ENCODE assay signal across 8 cellular contexts in the genomic region with DNA sequence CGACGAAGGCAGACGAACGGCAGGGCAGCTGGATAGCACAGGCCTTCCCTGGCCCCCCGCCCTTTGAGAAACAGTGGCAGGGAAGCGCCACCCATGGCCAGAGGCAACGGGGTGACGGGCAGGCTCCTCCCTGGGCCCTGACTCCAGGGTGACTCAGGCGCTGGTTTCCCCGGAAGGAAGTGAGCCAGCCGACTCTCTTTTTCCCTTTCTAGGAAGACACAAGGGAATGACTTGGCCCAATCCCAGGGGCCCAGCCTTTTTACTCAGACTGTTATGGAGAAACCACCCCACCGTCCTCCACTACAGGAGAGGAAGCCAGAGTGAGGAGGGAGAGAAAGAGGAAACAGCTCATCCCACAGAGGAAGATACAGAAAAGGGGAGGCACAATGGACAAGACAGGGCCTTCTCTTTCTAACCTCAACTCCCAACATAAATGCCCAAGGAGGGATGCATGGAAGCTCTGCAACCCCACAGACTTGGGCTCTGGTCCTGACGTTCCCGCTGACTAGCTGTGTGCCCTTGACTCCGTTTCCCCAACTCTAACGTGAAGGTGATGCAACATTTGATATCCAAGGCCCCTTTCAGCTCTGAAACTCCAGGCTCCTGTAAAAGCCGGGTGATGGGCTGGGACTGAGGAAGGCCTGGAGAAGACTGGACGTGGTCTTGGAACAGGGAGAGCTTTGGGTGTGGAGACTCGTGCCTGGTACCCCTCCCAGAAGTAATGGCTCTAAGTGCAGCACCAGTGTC. TPM values are rescaled to one million over a fixed set of nuclear protein-coding genes. Genes with fewer than 3 reads are reported as not detected.
A peak's percentile ranks its signal among the peaks of the same experiment; 100 is the strongest.
DNase-seq lines count a peak whose midpoint lies in the region; ATAC-seq and TF ChIP-seq lines count a peak whose summit lies in the region.

No MANE protein-coding gene starts in this region.

- H3K4me1 Mint-ChIP-seq in CD8-positive, alpha-beta T cell (ENCODE audit: low read depth), result peaks cover 85% of the 10 kb centered on the region

- no peak overlapping the region for H2AFZ ChIP-seq in MM.1S (ENCODE audit: low read length)

- H3K27me3 ChIP-seq in CD8-positive, alpha-beta T cell (ENCODE audit: insufficient read depth, low read length), result no peaks in the 10 kb centered on the region
- H3K27me3 ChIP-seq in Peyer's patch, result no peaks in the 10 kb centered on the region
- no peaks in the 10 kb centered on the region for H3K27me3 ChIP-seq in MM.1S (replicated peaks; ENCODE audit: insufficient read depth, low read length)
- no peaks in the 10 kb centered on the region for H3K27me3 ChIP-seq in H7 (ENCODE audit: control insufficient read depth, insufficient read depth, low read length)

- H3K9me3 ChIP-seq in CD8-positive, alpha-beta T cell (ENCODE audit: low read length), result no peaks in the 10 kb centered on the region
- H3K9me3 ChIP-seq in Peyer's patch, result no peaks in the 10 kb centered on the region
- no peaks in the 10 kb centered on the region for H3K9me3 ChIP-seq in MM.1S (replicated peaks; ENCODE audit: insufficient read depth, low read length)

- H3K27ac ChIP-seq in CD8-positive, alpha-beta T cell (ENCODE audit: low read depth, low read length), result peak overlapping the region; percentile 16
- H3K27ac ChIP-seq in Peyer's patch (peak overlapping the region; percentile 49 to 86 (median 72)), MM.1S (ENCODE audit: low read length) (no peak overlapping the region)

- ATAC-seq in CD8-positive, alpha-beta T cell, result no peak
- ATAC-seq in esophagus mucosa, result peak; percentile 87

- no peaks in the 10 kb centered on the region for H3K9me2 ChIP-seq in MM.1S (replicated peaks; ENCODE audit: insufficient read depth, low read length)

- H3K36me3 ChIP-seq in CD8-positive, alpha-beta T cell (ENCODE audit: insufficient read depth, low read length), result no peaks in the 10 kb centered on the region
- H3K36me3 ChIP-seq in Peyer's patch, result no peaks in the 10 kb centered on the region
- H3K36me3 ChIP-seq in MM.1S (replicated peaks; ENCODE audit: insufficient read depth, low read length), result no peaks in the 10 kb centered on the region
- no peaks in the 10 kb centered on the region; the same call in 1 of the 2 replicates for H3K36me3 ChIP-seq in H7 (replicated peaks; ENCODE audit: control insufficient read depth, insufficient read depth, low read length)

- H3K36me3 Mint-ChIP-seq in CD8-positive, alpha-beta T cell, result peaks cover 11% of the 10 kb centered on the region

- TF ChIP-seq POLR2A in Peyer's patch (IDR thresholded peaks at IDR 0.05), result no peak

- H3K27ac Mint-ChIP-seq in CD8-positive, alpha-beta T cell, result peak overlapping the region; percentile 95

- H3K27me3 Mint-ChIP-seq in CD8-positive, alpha-beta T cell (ENCODE audit: low read depth), result no peaks in the 10 kb centered on the region

- no peak overlapping the region for H3K4me2 ChIP-seq in MM.1S (ENCODE audit: low read depth, low read length)

- no peaks in the 10 kb centered on the region for H4K20me1 ChIP-seq in MM.1S (ENCODE audit: insufficient read depth, low read length)

- intact Hi-C loops in CD8-positive, alpha-beta T cell (cut with DNase I, micrococcal nuclease), result no loop called here

- no peak for DNase-seq in CD8-positive, alpha-beta T cell
- DNase-seq in Peyer's patch, result peak; percentile 47 to 89 (median 80)
- peak; percentile 73 for DNase-seq in non-pigmented ciliary epithelial cell (ENCODE audit: low read depth)
- no peak for DNase-seq in MM.1S
- no peak for DNase-seq in H7
- DNase-seq in stimulated activated CD8-positive, alpha-beta memory T cell treated with anti-CD3 and anti-CD28 coated beads, Interleukin-4, amount 100 ng/mL, for 48 hours, result no peak
- no peak for DNase-seq in NCI-H345 treated with DMSO at 0.1 percent for 48 hours (lab: John Stamatoyannopoulos, UW; ENCODE audit: unreplicated experiment)

- TF ChIP-seq CTCF in CD8-positive, alpha-beta T cell (IDR thresholded peaks at IDR 0.05), result no peak
- TF ChIP-seq CTCF in Peyer's patch (IDR thresholded peaks at IDR 0.05) (no peak), MM.1S (IDR thresholded peaks at IDR 0.05; ENCODE audit: low read length) (no peak)

- H3K9me3 Mint-ChIP-seq in CD8-positive, alpha-beta T cell, result no peaks in the 10 kb centered on the region

- H3F3A ChIP-seq in MM.1S (ENCODE audit: insufficient read depth, low read length), result no peaks in the 10 kb centered on the region

- POLR2A ChIA-PET in CD8-positive, alpha-beta T cell (lab: Charles Lee), result interaction anchor here (0.8 to 1.2 kb wide), 4 partner anchors 12 to 27 kb away, joined by 3 to 6 read pairs (median 4); no protein-coding TSS in a partner anchor

- peaks cover 95% of the 10 kb centered on the region for H3K4me1 ChIP-seq in CD8-positive, alpha-beta T cell (ENCODE audit: insufficient read depth, low read length)
- peaks cover 0 to 80% (median 13%) of the 10 kb centered on the region in 4 donors for H3K4me1 ChIP-seq in Peyer's patch
- 0 out of 2 replicates have a peak, but pooled peaks cover 3% of the 10 kb centered on the region for H3K4me1 ChIP-seq in MM.1S (ENCODE audit: low read length)

- CTCF ChIA-PET in CD8-positive, alpha-beta T cell (lab: Charles Lee), result interaction anchor here (1.0 to 1.9 kb wide), 4 partner anchors 14 to 88 kb away, joined by 4 to 7 read pairs (median 5); no protein-coding TSS in a partner anchor

- H3K79me2 ChIP-seq in MM.1S (ENCODE audit: low read length), result no peaks in the 10 kb centered on the region

- H3K4me3 ChIP-seq in CD8-positive, alpha-beta T cell (ENCODE audit: low read depth, low read length), result no peak overlapping the region
- H3K4me3 ChIP-seq in Peyer's patch, result no peak overlapping the region
- H3K4me3 ChIP-seq in MM.1S (ENCODE audit: low read length), result no peak overlapping the region
- no peak overlapping the region for H3K4me3 ChIP-seq in H7 (ENCODE audit: insufficient read depth, low read depth, low read length)

- peak overlapping the region; percentile 37 for H3K4me3 Mint-ChIP-seq in CD8-positive, alpha-beta T cell

- H3K9ac ChIP-seq in MM.1S (ENCODE audit: low read length), result no peak overlapping the region

RNA-seq across cellular contexts. Expression of a gene that starts 27.9 kb away (rescaled TPM):
- total RNA-seq in CD8-positive, alpha-beta T cell, result 100 to 1,000 TPM; 153 to 161 TPM
- total RNA-seq in Peyer's patch (100 to 1,000 TPM in 1 of 4 donors, 10 to 100 TPM in 3; 40.3 to 585 (median 80.1) TPM), esophagus mucosa (117 TPM)
- total RNA-seq in H7 (2014; rRNA removed; shearing (Covaris generic)), result 161 and 169 TPM in 2 replicates

Comparison
In these comparisons a context has a peak if more than half of its experiments do, and no peak if none do; other contexts are left out.
1. DNase-seq: peak in Peyer's patch (3 of 3) and non-pigmented ciliary epithelial cell (single experiment); none in CD8-positive, alpha-beta T cell (0 of 7), MM.1S (single experiment), H7 (single experiment), stimulated activated CD8-positive, alpha-beta memory T cell treated with anti-CD3 and anti-CD28 coated beads, Interleukin-4, amount 100 ng/mL, for 48 hours (single experiment) and NCI-H345 treated with DMSO at 0.1 percent for 48 hours (single experiment).